8 cellular contexts compared by ENCODE assay signal in the genomic region with DNA sequence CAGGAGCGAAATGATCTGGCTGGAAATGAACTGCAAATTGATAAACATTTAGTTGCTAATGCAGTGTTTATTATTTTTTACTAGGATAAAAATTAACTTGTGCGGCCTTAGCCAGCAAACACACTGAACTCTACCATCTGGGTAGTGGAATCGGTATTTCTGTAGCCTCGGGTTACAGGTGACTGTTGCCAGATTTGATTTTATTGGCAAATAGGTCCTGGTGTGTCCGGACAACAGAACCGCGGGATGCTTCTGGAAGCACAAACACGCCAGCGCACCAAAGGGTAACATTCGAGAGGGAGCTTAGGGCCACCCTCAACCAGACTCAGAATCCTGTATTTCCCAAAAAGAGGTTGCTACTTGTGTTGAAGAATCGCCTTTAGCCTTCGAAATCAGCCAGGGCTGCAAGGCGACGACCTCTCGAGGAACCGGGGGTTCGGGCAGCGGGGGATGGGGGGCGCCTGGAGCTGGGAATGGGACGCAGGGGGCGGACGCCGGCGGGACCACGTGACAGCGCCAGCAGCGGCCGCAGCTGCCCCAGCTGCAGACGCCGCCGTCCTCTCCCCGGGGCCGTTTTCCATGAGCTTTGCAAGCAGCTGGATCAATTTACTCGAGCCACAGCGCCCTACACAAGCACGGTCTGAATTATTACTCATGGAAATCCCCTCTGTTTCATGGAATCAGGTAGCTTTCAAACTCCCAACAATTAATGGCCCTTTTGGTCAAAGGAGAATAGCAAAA.
DNase-seq lines count a peak whose midpoint lies in the region; ATAC-seq and TF ChIP-seq lines count a peak whose summit lies in the region.

No MANE protein-coding gene starts in this region.

- no peak overlapping the region for H3K4me3 Mint-ChIP-seq in activated CD4-positive, alpha-beta T cell treated with anti-CD3 and anti-CD28 coated beads, Interleukin-2, amount 10 ng/mL, durations not matched to agents 7 days and 5 days

- H3K4me3 ChIP-seq in Peyer's patch (peak overlapping the region; percentile 12 to 43 (median 27)), muscle layer of colon (ENCODE audit: low read depth in 1 of 2, low read length in 2 of 2) (peak overlapping the region; percentile 8 to 43), aorta (ENCODE audit: low read length in 2 of 2) (no peak overlapping the region)

- H3K27ac ChIP-seq in Peyer's patch, result peak overlapping the region; percentile 74 to 96 (median 86)
- peak overlapping the region; percentile 87 for H3K27ac ChIP-seq in muscle layer of colon (ENCODE audit: low read depth, low read length)
- H3K27ac ChIP-seq in aorta (ENCODE audit: low read depth in 1 of 2, low read length in 2 of 2), result peak overlapping the region; percentile 90 to 98

- H3K9me3 Mint-ChIP-seq in activated CD4-positive, alpha-beta T cell treated with anti-CD3 and anti-CD28 coated beads, Interleukin-2, amount 10 ng/mL, durations not matched to agents 7 days and 5 days, result peaks cover 1% of the 10 kb centered on the region

- no peaks in the 10 kb centered on the region for H3K27me3 ChIP-seq in Peyer's patch
- no peaks in the 10 kb centered on the region for H3K27me3 ChIP-seq in muscle layer of colon (ENCODE audit: control insufficient read depth in 1 of 2, insufficient read depth in 2 of 2, low read length in 2 of 2)
- H3K27me3 ChIP-seq in aorta (ENCODE audit: control insufficient read depth in 1 of 2, insufficient read depth in 2 of 2, low read length in 1 of 2), result no peaks in the 10 kb centered on the region

- H3K9me3 ChIP-seq in Peyer's patch (no peaks in the 10 kb centered on the region), muscle layer of colon (ENCODE audit: low read length) (no peaks in the 10 kb centered on the region), aorta (ENCODE audit: control insufficient read depth, low read length) (no peaks in the 10 kb centered on the region)

- TF ChIP-seq POLR2A in Peyer's patch (IDR thresholded peaks at IDR 0.05) (no peak), erythroblast (IDR thresholded peaks at IDR 0.05; ENCODE audit: low read length) (no peak)

- DNase-seq in activated CD4-positive, alpha-beta T cell treated with anti-CD3 and anti-CD28 coated beads, Interleukin-2, amount 10 ng/mL, durations not matched to agents 7 days and 5 days, result no peak
- no peak for DNase-seq in activated CD4-positive, alpha-beta T cell treated with anti-CD3 and anti-CD28 coated beads, Interleukin-2, amount 50 U/mL, for 48 hours
- peak; percentile 4 to 73 (median 58) for DNase-seq in Peyer's patch
- peak; percentile 15 to 37 for DNase-seq in erythroblast (lab: John Stamatoyannopoulos, UW)
- peak; percentile 76 to 87 for DNase-seq in aorta
- no peak for DNase-seq in cerebellar cortex (ENCODE audit: low spot score)
- DNase-seq in activated CD4-positive, alpha-beta T cell treated with anti-CD3 and anti-CD28 coated beads for 4 hours, result no peak

- peaks cover 8% of the 10 kb centered on the region for H3K36me3 Mint-ChIP-seq in activated CD4-positive, alpha-beta T cell treated with anti-CD3 and anti-CD28 coated beads, Interleukin-2, amount 10 ng/mL, durations not matched to agents 7 days and 5 days (ENCODE audit: low read depth)

- peak overlapping the region; percentile 8 for H3K9ac ChIP-seq in muscle layer of colon (ENCODE audit: low read length)

- H3K27me3 Mint-ChIP-seq in activated CD4-positive, alpha-beta T cell treated with anti-CD3 and anti-CD28 coated beads, Interleukin-2, amount 10 ng/mL, durations not matched to agents 7 days and 5 days, result no peaks in the 10 kb centered on the region

- no peak for TF ChIP-seq CTCF in Peyer's patch (IDR thresholded peaks at IDR 0.05)

- CTCF ChIA-PET in activated CD4-positive, alpha-beta T cell treated with anti-CD3 and anti-CD28 coated beads, Interleukin-2, amount 10 ng/mL, durations not matched to agents 7 days and 5 days (lab: Charles Lee), result interaction anchor here (0.9 to 1.9 kb wide), 4 partner anchors 9 to 114 kb away, joined by 3 to 6 read pairs (median 4); no protein-coding TSS in a partner anchor

- H3K4me1 ChIP-seq in Peyer's patch (peaks cover 4 to 64% (median 13%) of the 10 kb centered on the region in 4 donors), muscle layer of colon (ENCODE audit: insufficient read depth, low read length) (peaks cover 62% of the 10 kb centered on the region), aorta (ENCODE audit: control insufficient read depth in 1 of 2, insufficient read depth in 2 of 2, low read length in 2 of 2) (peaks cover 0 to 7% of the 10 kb centered on the region in 2 donors)

- no peaks in the 10 kb centered on the region for H3K36me3 ChIP-seq in Peyer's patch
- no peaks in the 10 kb centered on the region for H3K36me3 ChIP-seq in muscle layer of colon (ENCODE audit: insufficient read depth, low read length)
- no peaks in the 10 kb centered on the region for H3K36me3 ChIP-seq in aorta (ENCODE audit: control insufficient read depth in 1 of 2, insufficient read depth in 2 of 2, low read length in 1 of 2)

- H3K4me1 Mint-ChIP-seq in activated CD4-positive, alpha-beta T cell treated with anti-CD3 and anti-CD28 coated beads, Interleukin-2, amount 10 ng/mL, durations not matched to agents 7 days and 5 days, result peaks cover 61% of the 10 kb centered on the region

- POLR2A ChIA-PET in activated CD4-positive, alpha-beta T cell treated with anti-CD3 and anti-CD28 coated beads, Interleukin-2, amount 10 ng/mL, durations not matched to agents 7 days and 5 days (lab: Charles Lee), result no interaction called here

- WGBS in aorta, 2 donors, result 3 to 4% methylated on average over 35 to 36 of the region's 36 CpGs

- intact Hi-C loops in aorta (cut with DNase I), result loop anchor here (5.0 kb wide), 3 partner anchors 52 to 357 kb away; a partner anchor contains a TSS

- peak overlapping the region; percentile 37 for H3K27ac Mint-ChIP-seq in activated CD4-positive, alpha-beta T cell treated with anti-CD3 and anti-CD28 coated beads, Interleukin-2, amount 10 ng/mL, durations not matched to agents 7 days and 5 days

- ATAC-seq in aorta (ENCODE audit: low FRiP score), result peak; percentile 73

Comparison
In these comparisons a context has a peak if more than half of its experiments do, and no peak if none do; other contexts are left out.
1. DNase-seq: peak in Peyer's patch (3 of 3), erythroblast (2 of 2) and aorta (2 of 2); none in activated CD4-positive, alpha-beta T cell treated with anti-CD3 and anti-CD28 coated beads, Interleukin-2, amount 10 ng/mL, durations not matched to agents 7 days and 5 days (single experiment), activated CD4-positive, alpha-beta T cell treated with anti-CD3 and anti-CD28 coated beads, Interleukin-2, amount 50 U/mL, for 48 hours (0 of 2), cerebellar cortex (single experiment) and activated CD4-positive, alpha-beta T cell treated with anti-CD3 and anti-CD28 coated beads for 4 hours (0 of 2).
2. H3K4me3 ChIP-seq: peak in Peyer's patch (4 of 4) and muscle layer of colon (2 of 2); none in aorta (0 of 2).
3. Peak in every context shown above with its lines, with median percentiles within 50 percentile points of each other: H3K27ac ChIP-seq.